1 cellular context compared by ENCODE assay signal in genomic region chr9:33485312-33485711, GRCh38. TPM values are rescaled to one million over a fixed set of nuclear protein-coding genes. Genes with fewer than 3 reads are reported as not detected.
"Had no signal": no experiment of that assay in that cellular context is flagged by ENCODE, and none has a peak within 500 bp of the region (broad histone marks: within the 10 kb centered on the region; RNA-seq: fewer than 3 reads in every experiment).

No MANE protein-coding gene starts in this region.

RNA-seq across cellular contexts. Expression of gene ANKRD18B, which starts 38.7 kb away (rescaled TPM):
- polyA plus RNA-seq: GM12878 had no signal
